ENCODE assay signal across 18 cellular contexts in the genomic region with DNA sequence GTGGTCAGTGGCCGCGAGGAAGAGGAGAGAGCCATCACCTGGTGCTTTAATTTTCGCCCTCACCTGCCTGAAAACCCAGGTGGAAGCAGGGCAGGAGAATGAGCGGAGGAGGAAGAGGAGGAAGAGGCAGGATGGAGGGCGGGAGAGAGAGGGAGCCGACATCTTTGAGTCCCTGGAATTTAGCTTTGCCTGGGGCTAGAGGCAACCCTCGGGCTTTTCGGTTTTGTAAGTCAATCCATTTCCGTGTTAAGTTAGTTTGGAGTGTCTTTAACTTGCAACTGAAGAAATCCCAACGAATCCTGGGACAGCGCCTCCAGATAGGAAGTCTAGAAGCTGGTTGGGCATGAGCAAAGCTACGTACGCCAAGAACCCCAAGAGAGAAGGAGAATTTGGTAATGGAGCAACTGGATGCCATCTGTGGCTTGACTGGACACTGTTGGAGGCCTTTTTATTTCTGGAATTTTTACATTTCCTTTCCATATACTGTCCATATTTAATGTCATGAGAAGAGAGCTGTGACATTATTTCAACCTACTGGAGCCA.
"Had no signal": no experiment of that assay in that cellular context is flagged by ENCODE, and none has a peak within 500 bp of the region (broad histone marks: within the 10 kb centered on the region; RNA-seq: fewer than 3 reads in every experiment).

No MANE protein-coding gene starts in this region.

- H3K27ac Mint-ChIP-seq: activated CD4-positive, alpha-beta T cell treated with anti-CD3 and anti-CD28 coated beads, Interleukin-2, amount 10 ng/mL, durations not matched to agents 24 days and 14 days; activated CD8-positive, alpha-beta T cell treated with anti-CD3 and anti-CD28 coated beads, Interleukin-2, amount 10 ng/mL, durations not matched to agents 7 days and 5 days; activated naive CD4-positive, alpha-beta T cell treated with anti-CD3 and anti-CD28 coated beads, Interleukin-2, amount 50 U/mL, for 24 hours; nephron; stimulated activated effector memory CD8-positive, alpha-beta T cell treated with anti-CD3 and anti-CD28 coated beads, Interleukin-12 subunit alpha, Interleukin-12 subunit beta, amount 100 ng/mL, for 72 hours; T-helper 1 cell treated with Interleukin-12 subunit alpha and Interleukin-12 subunit beta and Interleukin-4 antibody, amounts not matched to agents 30 μg/mL and 1 μg/mL, for 36 hours had no signal

- H3K9me3 ChIP-seq: ascending aorta, breast epithelium, gastroesophageal sphincter, lower lobe of right lung, SJCRH30, thyroid gland had no signal

- H3K4me3 Mint-ChIP-seq: activated CD4-positive, alpha-beta T cell treated with anti-CD3 and anti-CD28 coated beads, Interleukin-2, amount 10 ng/mL, durations not matched to agents 24 days and 14 days; activated CD8-positive, alpha-beta T cell treated with anti-CD3 and anti-CD28 coated beads, Interleukin-2, amount 10 ng/mL, durations not matched to agents 7 days and 5 days; activated naive CD4-positive, alpha-beta T cell treated with anti-CD3 and anti-CD28 coated beads, Interleukin-2, amount 50 U/mL, for 24 hours; immature natural killer cell; nephron; stimulated activated effector memory CD8-positive, alpha-beta T cell treated with anti-CD3 and anti-CD28 coated beads, Interleukin-12 subunit alpha, Interleukin-12 subunit beta, amount 100 ng/mL, for 72 hours; T-helper 1 cell treated with Interleukin-12 subunit alpha and Interleukin-12 subunit beta and Interleukin-4 antibody, amounts not matched to agents 30 μg/mL and 1 μg/mL, for 36 hours had no signal

- H3K4me1 ChIP-seq: ascending aorta, breast epithelium, SJCRH30, thyroid gland had no signal

- H3K36me3 Mint-ChIP-seq: activated naive CD4-positive, alpha-beta T cell treated with anti-CD3 and anti-CD28 coated beads, Interleukin-2, amount 50 U/mL, for 24 hours had no signal

- H3K4me3 ChIP-seq: ascending aorta, breast epithelium, dorsolateral prefrontal cortex, gastroesophageal sphincter, lower lobe of right lung, SJCRH30, thyroid gland had no signal

- H3K36me3 ChIP-seq: SJCRH30 had no signal

- ATAC-seq: activated CD8-positive, alpha-beta T cell treated with anti-CD3 and anti-CD28 coated beads, Interleukin-2, amount 10 ng/mL, durations not matched to agents 7 days and 5 days; gastroesophageal sphincter; lower lobe of right lung; stimulated activated effector memory CD8-positive, alpha-beta T cell treated with anti-CD3 and anti-CD28 coated beads, Interleukin-12 subunit alpha, Interleukin-12 subunit beta, amount 100 ng/mL, for 72 hours had no signal

- H3K27ac ChIP-seq: ascending aorta, breast epithelium, dorsolateral prefrontal cortex, gastroesophageal sphincter, lower lobe of right lung, SJCRH30, thyroid gland had no signal

- H3K27me3 ChIP-seq: ascending aorta, breast epithelium, SJCRH30, thyroid gland had no signal

- H3K27me3 Mint-ChIP-seq: activated naive CD4-positive, alpha-beta T cell treated with anti-CD3 and anti-CD28 coated beads, Interleukin-2, amount 50 U/mL, for 24 hours had no signal

- DNase-seq: activated CD4-positive, alpha-beta T cell treated with anti-CD3 and anti-CD28 coated beads, Interleukin-2, amount 10 ng/mL, durations not matched to agents 24 days and 14 days; activated CD8-positive, alpha-beta T cell treated with anti-CD3 and anti-CD28 coated beads, Interleukin-2, amount 10 ng/mL, durations not matched to agents 7 days and 5 days; activated gamma-delta T cell; immature natural killer cell; lower lobe of right lung; midbrain; nucleus accumbens; SJCRH30; stimulated activated CD4-positive, alpha-beta T cell treated with anti-CD3 and anti-CD28 coated beads, Interleukin-2, amount 100 ng/mL, for 48 hours; thyroid gland had no signal

- H3K9me3 Mint-ChIP-seq: activated CD4-positive, alpha-beta T cell treated with anti-CD3 and anti-CD28 coated beads, Interleukin-2, amount 10 ng/mL, durations not matched to agents 24 days and 14 days; activated naive CD4-positive, alpha-beta T cell treated with anti-CD3 and anti-CD28 coated beads, Interleukin-2, amount 50 U/mL, for 24 hours; stimulated activated effector memory CD8-positive, alpha-beta T cell treated with anti-CD3 and anti-CD28 coated beads, Interleukin-12 subunit alpha, Interleukin-12 subunit beta, amount 100 ng/mL, for 72 hours; T-helper 1 cell treated with Interleukin-12 subunit alpha and Interleukin-12 subunit beta and Interleukin-4 antibody, amounts not matched to agents 30 μg/mL and 1 μg/mL, for 36 hours had no signal
